ENCODE assay signal across 23 cellular contexts in the genomic region with DNA sequence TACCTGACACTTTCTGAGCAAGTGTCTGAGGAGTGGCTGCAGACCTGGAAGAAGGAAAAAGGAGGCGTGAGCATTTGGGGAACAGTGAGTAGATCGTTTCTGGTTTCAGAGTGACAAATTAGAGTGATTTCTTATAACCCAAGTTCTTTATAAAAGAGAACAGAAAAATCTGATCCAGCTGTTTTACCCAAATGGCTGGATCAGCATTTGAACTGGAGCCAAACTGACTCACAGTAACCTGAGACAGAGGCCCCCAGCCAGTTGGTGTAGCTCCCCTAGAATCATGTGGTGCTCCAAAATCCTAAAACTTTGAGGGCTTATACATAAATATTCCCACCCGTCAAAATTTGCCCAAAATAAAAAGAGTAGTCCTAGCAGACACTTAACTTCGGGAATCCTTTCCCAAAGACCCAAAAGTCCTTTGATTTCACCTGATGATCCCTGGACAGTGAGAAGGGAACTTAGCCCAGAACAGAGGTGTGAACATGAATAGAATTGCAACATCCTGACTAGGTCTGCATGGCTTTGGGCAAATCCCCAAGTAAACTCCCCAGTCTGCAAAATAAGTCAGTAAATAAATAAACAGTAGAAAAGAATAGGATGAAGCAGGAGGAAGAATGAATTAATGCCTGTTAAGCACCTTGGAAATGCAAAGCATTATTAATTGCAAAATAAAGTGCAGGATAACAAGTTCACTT.
A peak's percentile ranks its signal among the peaks of the same experiment; 100 is the strongest.
DNase-seq lines count a peak whose midpoint lies in the region; ATAC-seq and TF ChIP-seq lines count a peak whose summit lies in the region.
"Had no signal": no experiment of that assay in that cellular context is flagged by ENCODE, and none has a peak within 500 bp of the region (broad histone marks: within the 10 kb centered on the region; RNA-seq: fewer than 3 reads in every experiment).

No MANE protein-coding gene starts in this region.

- H4K20me1 ChIP-seq in hepatocyte (ENCODE audit: insufficient read depth, poor library complexity, severe bottlenecking): no peaks in the 10 kb centered on the region

- H3K4me2 ChIP-seq in hepatocyte: peak overlapping the region; percentile 30
- peak overlapping the region; percentile 53 for H3K4me2 ChIP-seq in skeletal muscle satellite cell (ENCODE audit: low read length)

- no peaks in the 10 kb centered on the region for H3K27me3 ChIP-seq in WERI-Rb-1 (ENCODE audit: insufficient read depth, low read depth, severe bottlenecking)
- H3K27me3 ChIP-seq in hepatocyte: no peaks in the 10 kb centered on the region
- no peaks in the 10 kb centered on the region for H3K27me3 ChIP-seq in skeletal muscle satellite cell (ENCODE audit: control insufficient read depth, insufficient read depth, low read length)
- H3K27me3 ChIP-seq in tibial artery: peaks cover 0 to 25% of the 10 kb centered on the region in 2 donors
- H3K27me3 ChIP-seq: esophagus muscularis mucosa, heart right ventricle, ovary, spleen, uterus had no signal

- H3K9me3 ChIP-seq in WERI-Rb-1 (ENCODE audit: severe bottlenecking): peaks cover 2% of the 10 kb centered on the region
- no peaks in the 10 kb centered on the region for H3K9me3 ChIP-seq in hepatocyte (ENCODE audit: low read depth)
- no peaks in the 10 kb centered on the region for H3K9me3 ChIP-seq in skeletal muscle satellite cell (replicated peaks; ENCODE audit: low read length)
- no peaks in the 10 kb centered on the region for H3K9me3 ChIP-seq in tibial artery
- H3K9me3 ChIP-seq: esophagus muscularis mucosa, heart right ventricle, lower lobe of right lung, ovary, spleen, uterus had no signal

- no peaks in the 10 kb centered on the region for H3K27me3 Mint-ChIP-seq in stimulated activated naive B cell treated with anti-CD40 and anti-IgM and Interleukin-4, amounts not matched to agents 10 μg/mL and 1 μg/mL and 100 μg/mL, for 72 hours

- intact Hi-C loops in tibial artery (cut with DNase I; ENCODE audit: low total_unique reads): no loop called here

- H3K4me1 ChIP-seq in hepatocyte (ENCODE audit: insufficient read depth): peaks cover 9% of the 10 kb centered on the region
- H3K4me1 ChIP-seq in skeletal muscle satellite cell (ENCODE audit: control insufficient read depth, insufficient read depth, low read length): peaks cover 10% of the 10 kb centered on the region
- H3K4me1 ChIP-seq in tibial artery: no peaks in the 10 kb centered on the region
- H3K4me1 ChIP-seq: uterus had no signal

- no peak overlapping the region for H3K9ac ChIP-seq in skeletal muscle satellite cell (ENCODE audit: low read depth, low read length)

- no peaks in the 10 kb centered on the region for H3K9me2 ChIP-seq in hepatocyte (replicated peaks; ENCODE audit: insufficient read depth)

- H3K79me2 ChIP-seq in hepatocyte: no peaks in the 10 kb centered on the region

- peak overlapping the region; percentile 86 for H3K27ac ChIP-seq in WERI-Rb-1
- peak overlapping the region; percentile 2 for H3K27ac ChIP-seq in hepatocyte
- no peak overlapping the region for H3K27ac ChIP-seq in tibial artery
- H3K27ac ChIP-seq: esophagus muscularis mucosa, heart right ventricle, lower lobe of right lung, ovary, spleen, uterus had no signal

- H3K36me3 Mint-ChIP-seq in stimulated activated naive B cell treated with anti-CD40 and anti-IgM and Interleukin-4, amounts not matched to agents 10 μg/mL and 1 μg/mL and 100 μg/mL, for 72 hours: no peaks in the 10 kb centered on the region

- 73% methylated on average over 4 of the region's 4 CpGs for WGBS in hepatocyte (ENCODE audit: low lambda C conversion rate, missing lambda C conversion rate)

- TF ChIP-seq CTCF in WERI-Rb-1 (IDR thresholded peaks at IDR 0.05; ENCODE audit: low read depth, low read length) (no peak), hepatocyte (IDR thresholded peaks at IDR 0.05; ENCODE audit: poor library complexity) (no peak), tibial artery (IDR thresholded peaks at IDR 0.05) (no peak)

- ATAC-seq in stimulated activated naive B cell treated with anti-CD40 and anti-IgM and Interleukin-4, amounts not matched to agents 10 μg/mL and 1 μg/mL and 100 μg/mL, for 72 hours (replicated peaks): no peak

- peak overlapping the region; percentile 14 for H3K4me3 ChIP-seq in WERI-Rb-1 (ENCODE audit: low read depth, low read length)
- no peak overlapping the region for H3K4me3 ChIP-seq in hepatocyte
- H3K4me3 ChIP-seq in skeletal muscle satellite cell (ENCODE audit: low read length): no peak overlapping the region
- H3K4me3 ChIP-seq in tibial artery: no peak overlapping the region
- H3K4me3 ChIP-seq: lower lobe of right lung, ovary, spleen, uterus had no signal

- no peak overlapping the region for H2AFZ ChIP-seq in hepatocyte

- H3K9me3 Mint-ChIP-seq in stimulated activated naive B cell treated with anti-CD40 and anti-IgM and Interleukin-4, amounts not matched to agents 10 μg/mL and 1 μg/mL and 100 μg/mL, for 72 hours: peaks cover 0 to 1% of the 10 kb centered on the region in 2 donors
- H3K9me3 Mint-ChIP-seq: H9, immature natural killer cell had no signal

- H3K4me3 Mint-ChIP-seq in stimulated activated naive B cell treated with anti-CD40 and anti-IgM and Interleukin-4, amounts not matched to agents 10 μg/mL and 1 μg/mL and 100 μg/mL, for 72 hours: no peak overlapping the region
- H3K4me3 Mint-ChIP-seq: activated CD4-positive, alpha-beta T cell treated with anti-CD3 and anti-CD28 coated beads, Interleukin-2, amount 10 ng/mL, durations not matched to agents 24 days and 14 days; H9; immature natural killer cell had no signal

- peaks cover 6 to 12% of the 10 kb centered on the region in 2 donors for H3K4me1 Mint-ChIP-seq in stimulated activated naive B cell treated with anti-CD40 and anti-IgM and Interleukin-4, amounts not matched to agents 10 μg/mL and 1 μg/mL and 100 μg/mL, for 72 hours
- H3K4me1 Mint-ChIP-seq: immature natural killer cell had no signal

- H3K36me3 ChIP-seq in WERI-Rb-1: no peaks in the 10 kb centered on the region
- no peaks in the 10 kb centered on the region for H3K36me3 ChIP-seq in hepatocyte (replicated peaks; ENCODE audit: insufficient read depth, low read depth)
- no peaks in the 10 kb centered on the region for H3K36me3 ChIP-seq in skeletal muscle satellite cell (ENCODE audit: insufficient read depth, low read length)
- no peaks in the 10 kb centered on the region for H3K36me3 ChIP-seq in tibial artery
- H3K36me3 ChIP-seq: esophagus muscularis mucosa, heart right ventricle, lower lobe of right lung, ovary, spleen, uterus had no signal

- DNase-seq in NCI-H2171 treated with DMSO at 0.1 percent for 48 hours (lab: John Stamatoyannopoulos, UW): peak; percentile 62
- DNase-seq in NCI-H2171 (lab: John Stamatoyannopoulos, UW): no peak
- DNase-seq in WERI-Rb-1: no peak
- no peak for DNase-seq in hepatocyte (ENCODE audit: low spot score)
- DNase-seq in GM19240 (ENCODE audit: insufficient read length, low spot score): no peak
- DNase-seq in tibial artery: no peak
- no peak for DNase-seq in stimulated activated naive B cell treated with anti-CD40 and anti-IgM and Interleukin-4, amounts not matched to agents 10 μg/mL and 1 μg/mL and 100 μg/mL, for 72 hours
- DNase-seq: 8988T; activated CD4-positive, alpha-beta T cell treated with anti-CD3 and anti-CD28 coated beads, Interleukin-2, amount 10 ng/mL, durations not matched to agents 24 days and 14 days; activated effector memory CD4-positive, alpha-beta T cell treated with Interleukin-2 at 50 U/mL for 16 hours; effector CD4-positive, alpha-beta T cell; GDM1; H9; immature natural killer cell; NCI-H1694 treated with DMSO at 0.1 percent for 48 hours; spleen; stimulated activated CD8-positive, alpha-beta memory T cell treated with anti-CD3 and anti-CD28 coated beads, Interleukin-4, amount 100 ng/mL, for 48 hours; uterus had no signal

- no peak overlapping the region for H3K27ac Mint-ChIP-seq in stimulated activated naive B cell treated with anti-CD40 and anti-IgM and Interleukin-4, amounts not matched to agents 10 μg/mL and 1 μg/mL and 100 μg/mL, for 72 hours
- H3K27ac Mint-ChIP-seq: activated CD4-positive, alpha-beta T cell treated with anti-CD3 and anti-CD28 coated beads, Interleukin-2, amount 10 ng/mL, durations not matched to agents 24 days and 14 days; H9; immature natural killer cell had no signal

Comparison
In these comparisons a context has a peak if more than half of its experiments do, and no peak if none do; other contexts are left out.
1. H3K27ac ChIP-seq: peak in WERI-Rb-1 (single experiment) and hepatocyte (single experiment); none in tibial artery (0 of 2).